Comparison of ENCODE assay signal across 16 cellular contexts in genomic region chr7:90621892-90622182, GRCh38. TPM values are rescaled to one million over a fixed set of nuclear protein-coding genes. Genes with fewer than 3 reads are reported as not detected.
DNase-seq lines count a peak whose midpoint lies in the region; TF ChIP-seq lines count a peak whose summit lies in the region.
"Had no signal": no experiment of that assay in that cellular context is flagged by ENCODE, and none has a peak within 500 bp of the region (broad histone marks: within the 10 kb centered on the region; RNA-seq: fewer than 3 reads in every experiment).

No MANE protein-coding gene starts in this region.

- no peak for TF ChIP-seq CTCF in HL-60 (IDR thresholded peaks at IDR 0.05; ENCODE audit: insufficient read depth, low read length)
- TF ChIP-seq CTCF in fibroblast of villous mesenchyme (IDR thresholded peaks at IDR 0.05; ENCODE audit: insufficient read depth, low read depth, low read length) = no peak
- no peak for TF ChIP-seq CTCF in neutrophil (IDR thresholded peaks at IDR 0.05)

- peaks cover 14 to 19% of the 10 kb centered on the region in 2 experiments for H3K4me1 ChIP-seq in neutrophil (ENCODE audit: control insufficient read depth in 1 of 2, insufficient read depth in 1 of 2, low read depth in 1 of 2, low read length in 1 of 2)
- H3K4me1 ChIP-seq: uterus had no signal

- no peak overlapping the region for H3K27ac Mint-ChIP-seq in activated naive CD4-positive, alpha-beta T cell treated with anti-CD3 and anti-CD28 coated beads for 36 hours
- H3K27ac Mint-ChIP-seq: effector memory CD8-positive, alpha-beta T cell; HFFc6 had no signal

- H3K27me3 Mint-ChIP-seq in activated naive CD4-positive, alpha-beta T cell treated with anti-CD3 and anti-CD28 coated beads for 36 hours (ENCODE audit: low read depth) = peaks cover 2% of the 10 kb centered on the region
- H3K27me3 Mint-ChIP-seq: effector memory CD8-positive, alpha-beta T cell had no signal

- intact Hi-C loops in activated naive CD4-positive, alpha-beta T cell treated with anti-CD3 and anti-CD28 coated beads for 36 hours (cut with micrococcal nuclease) = loop anchor here (1.0 kb wide), 1 partner anchor 9 kb away; no protein-coding TSS in a partner anchor

- H3K36me3 ChIP-seq in neutrophil = no peaks in the 10 kb centered on the region
- H3K36me3 ChIP-seq: uterus had no signal

- no peaks in the 10 kb centered on the region for H3K9me3 Mint-ChIP-seq in activated naive CD4-positive, alpha-beta T cell treated with anti-CD3 and anti-CD28 coated beads for 36 hours
- H3K9me3 Mint-ChIP-seq: effector memory CD8-positive, alpha-beta T cell; HFFc6 had no signal

- DNase-seq in HL-60 (ENCODE audit: low read depth in 1 of 2, low spot score in 1 of 2) (peak; percentile 37 to 38), NOMO-1 treated with dmso at 0.1 percent for 144 hours (lab: John Stamatoyannopoulos, UW; ENCODE audit: unreplicated experiment) (peak; percentile 80), fibroblast of villous mesenchyme (ENCODE audit: low read depth) (peak; percentile 35), NCI-H2227 (lab: John Stamatoyannopoulos, UW; ENCODE audit: unreplicated experiment) (no peak)
- DNase-seq in activated naive CD4-positive, alpha-beta T cell treated with anti-CD3 and anti-CD28 coated beads for 36 hours = no peak
- DNase-seq in effector CD4-positive, alpha-beta T cell = no peak
- DNase-seq: activated CD4-positive, alpha-beta T cell treated with anti-CD3 and anti-CD28 coated beads for 48 hours; activated gamma-delta T cell treated with Interleukin-2 at 50 U/mL for 16 hours; amniotic stem cell; effector memory CD8-positive, alpha-beta T cell; HFFc6; NCI-H146; stimulated activated CD4-positive, alpha-beta T cell treated with anti-CD3 and anti-CD28 coated beads, Interleukin-1b, Interleukin-23, amount 100 ng/mL, for 48 hours; SW 1271; uterus had no signal

- no peaks in the 10 kb centered on the region for H3K36me3 Mint-ChIP-seq in activated naive CD4-positive, alpha-beta T cell treated with anti-CD3 and anti-CD28 coated beads for 36 hours (ENCODE audit: low read depth)

- H3K27me3 ChIP-seq in HL-60 (ENCODE audit: insufficient read depth, poor library complexity, severe bottlenecking) (no peaks in the 10 kb centered on the region), neutrophil (no peaks in the 10 kb centered on the region)
- H3K27me3 ChIP-seq: uterus had no signal

- no peak overlapping the region for H3K4me3 Mint-ChIP-seq in activated naive CD4-positive, alpha-beta T cell treated with anti-CD3 and anti-CD28 coated beads for 36 hours
- H3K4me3 Mint-ChIP-seq: effector memory CD8-positive, alpha-beta T cell; HFFc6 had no signal

- H3K4me3 ChIP-seq in HL-60 (replicated peaks; ENCODE audit: insufficient read depth, low read length) (no peak overlapping the region), fibroblast of villous mesenchyme (ENCODE audit: low read depth, low read length) (no peak overlapping the region), neutrophil (ENCODE audit: low read depth in 1 of 2, low read length in 1 of 2) (no peak overlapping the region)
- H3K4me3 ChIP-seq: uterus had no signal

- peaks cover 10% of the 10 kb centered on the region for H3K4me1 Mint-ChIP-seq in activated naive CD4-positive, alpha-beta T cell treated with anti-CD3 and anti-CD28 coated beads for 36 hours (ENCODE audit: low read depth)

- no peaks in the 10 kb centered on the region for H3K9me3 ChIP-seq in neutrophil
- H3K9me3 ChIP-seq: uterus had no signal

- CTCF ChIA-PET in activated naive CD4-positive, alpha-beta T cell treated with anti-CD3 and anti-CD28 coated beads for 36 hours (lab: Charles Lee) = interaction anchor here (0.6 kb wide), 1 partner anchor 25 kb away, joined by 3 read pairs; no protein-coding TSS in a partner anchor

- peak overlapping the region; percentile 19 for H3K27ac ChIP-seq in HL-60 (replicated peaks)
- H3K27ac ChIP-seq in neutrophil = peak overlapping the region; percentile 66
- H3K27ac ChIP-seq: uterus had no signal

RNA-seq across cellular contexts. Expression of gene CDK14, which starts 25.7 kb away (rescaled TPM):
- 29.0 and 41.0 TPM in 2 replicates for total RNA-seq in fibroblast of villous mesenchyme
- total RNA-seq in activated naive CD4-positive, alpha-beta T cell treated with anti-CD3 and anti-CD28 coated beads for 36 hours = under 1 TPM; 0.42 to 0.81 TPM

Comparison
In these comparisons a context has a peak if more than half of its experiments do, and no peak if none do; other contexts are left out.
1. DNase-seq: peak in HL-60 (2 of 2), NOMO-1 treated with dmso at 0.1 percent for 144 hours (single experiment) and fibroblast of villous mesenchyme (single experiment); none in activated naive CD4-positive, alpha-beta T cell treated with anti-CD3 and anti-CD28 coated beads for 36 hours (single experiment), NCI-H2227 (single experiment) and effector CD4-positive, alpha-beta T cell (single experiment).
2. RNA of gene CDK14, which starts 25.7 kb away (total RNA-seq): 29.0 to 41.0 TPM in fibroblast of villous mesenchyme; 0.42 to 0.81 TPM in activated naive CD4-positive, alpha-beta T cell treated with anti-CD3 and anti-CD28 coated beads for 36 hours; every median in the first group is over 10 times any median in the second.